ENCODE assay signal across 8 cellular contexts in the genomic region with DNA sequence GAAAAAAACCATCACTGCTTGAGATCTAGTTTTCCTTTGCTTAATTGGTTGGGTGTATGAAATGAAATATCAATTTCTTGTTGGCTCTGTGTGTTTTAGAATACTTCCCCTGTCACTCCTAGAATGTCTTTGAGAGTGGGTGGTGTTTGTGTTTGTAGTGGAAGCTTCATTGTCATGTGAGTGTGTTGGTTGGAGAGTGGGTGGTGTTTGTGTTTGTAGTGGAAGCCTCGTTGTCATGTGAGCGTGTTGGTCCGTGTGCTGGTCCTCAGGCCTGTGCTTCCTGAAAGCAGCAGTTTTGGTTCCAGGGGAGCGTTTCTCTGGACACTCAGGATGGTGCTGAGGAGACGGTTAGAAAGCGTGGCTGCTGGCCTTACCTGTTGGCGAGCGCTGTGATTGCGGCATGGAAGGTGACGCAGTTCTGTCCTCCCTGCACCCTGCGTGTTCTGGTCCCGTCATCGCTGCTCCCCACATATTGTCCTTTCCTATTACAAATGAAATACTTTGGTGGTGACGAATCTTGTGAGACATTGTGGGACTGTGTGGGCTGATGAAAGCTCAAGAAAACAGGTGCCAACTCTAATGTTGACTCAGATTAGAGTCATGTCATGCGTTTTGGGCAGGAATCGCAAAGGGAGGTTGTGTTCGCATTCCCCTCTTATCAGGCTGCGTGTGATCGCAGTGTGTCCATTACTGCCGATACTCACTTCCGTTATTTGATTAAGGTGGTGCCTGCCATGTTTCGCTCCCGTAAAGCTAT. TPM values are rescaled to one million over a fixed set of nuclear protein-coding genes. Genes with fewer than 3 reads are reported as not detected.
DNase-seq lines count a peak whose midpoint lies in the region; ATAC-seq and TF ChIP-seq lines count a peak whose summit lies in the region.

No MANE protein-coding gene starts in this region.

- peak overlapping the region; percentile 9 for H3K27ac ChIP-seq in skeletal muscle tissue (ENCODE audit: low read depth, low read length)

- TF ChIP-seq CTCF in Calu3 (IDR thresholded peaks at IDR 0.05; ENCODE audit: unreplicated experiment), result no peak

- H3K36me3 ChIP-seq in skeletal muscle tissue (ENCODE audit: control insufficient read depth in 3 of 3, insufficient read depth in 3 of 3, low read length in 3 of 3), result peaks cover 11 to 20% (median 15%) of the 10 kb centered on the region in 3 donors

- peak overlapping the region; percentile 57 for H3K4me3 Mint-ChIP-seq in Calu3 (ENCODE audit: low read depth, unreplicated experiment)
- H3K4me3 Mint-ChIP-seq in activated CD4-positive, alpha-beta T cell treated with anti-CD3 and anti-CD28 coated beads, Interleukin-2, amount 10 ng/mL, durations not matched to agents 7 days and 5 days, result peak overlapping the region; percentile 13

- DNase-seq in Calu3, result peak; percentile 84
- no peak for DNase-seq in activated CD4-positive, alpha-beta T cell treated with anti-CD3 and anti-CD28 coated beads, Interleukin-2, amount 10 ng/mL, durations not matched to agents 7 days and 5 days
- peak; percentile 90 for DNase-seq in fibroblast of gingiva (ENCODE audit: low read depth)

- intact Hi-C loops in Calu3 (cut with micrococcal nuclease; ENCODE audit: unreplicated experiment), result loop anchor here (1.0 kb wide), 1 partner anchor 13 kb away; a partner anchor contains a TSS

- H3K4me1 Mint-ChIP-seq in Calu3 (ENCODE audit: low read depth, unreplicated experiment), result peaks cover 86% of the 10 kb centered on the region
- peaks cover 14% of the 10 kb centered on the region for H3K4me1 Mint-ChIP-seq in activated CD4-positive, alpha-beta T cell treated with anti-CD3 and anti-CD28 coated beads, Interleukin-2, amount 10 ng/mL, durations not matched to agents 7 days and 5 days

- H3K9me3 Mint-ChIP-seq in Calu3 (ENCODE audit: low read depth, unreplicated experiment), result no peaks in the 10 kb centered on the region
- H3K9me3 Mint-ChIP-seq in activated CD4-positive, alpha-beta T cell treated with anti-CD3 and anti-CD28 coated beads, Interleukin-2, amount 10 ng/mL, durations not matched to agents 7 days and 5 days, result no peaks in the 10 kb centered on the region

- H3K9ac ChIP-seq in skeletal muscle tissue (ENCODE audit: low read depth in 1 of 3, low read length in 3 of 3), result no peak overlapping the region

- POLR2A ChIA-PET in activated CD4-positive, alpha-beta T cell treated with anti-CD3 and anti-CD28 coated beads, Interleukin-2, amount 10 ng/mL, durations not matched to agents 7 days and 5 days (lab: Charles Lee), result no interaction called here

- no peaks in the 10 kb centered on the region for H3K9me3 ChIP-seq in skeletal muscle tissue (ENCODE audit: control insufficient read depth in 3 of 3, low read length in 3 of 3)

- no TSS peak for BruUV-seq in Calu3 (replicated peaks; lab: Mats Ljungman, UMichigan)

- ATAC-seq in GM18511 (IDR thresholded peaks at IDR 0.05; ENCODE audit: unreplicated experiment) (no peak), HG03039 (IDR thresholded peaks at IDR 0.05; ENCODE audit: unreplicated experiment) (no peak), HG02763 (IDR thresholded peaks at IDR 0.05; ENCODE audit: unreplicated experiment) (no peak), HG03097 (IDR thresholded peaks at IDR 0.05; ENCODE audit: low FRiP score, unreplicated experiment) (no peak)

- CTCF ChIA-PET in Calu3 (lab: Charles Lee), result interaction anchor here (0.6 to 2.1 kb wide), 8 partner anchors 9 to 149 kb away, joined by 3 to 8 read pairs (median 4); no protein-coding TSS in a partner anchor
- CTCF ChIA-PET in activated CD4-positive, alpha-beta T cell treated with anti-CD3 and anti-CD28 coated beads, Interleukin-2, amount 10 ng/mL, durations not matched to agents 7 days and 5 days (lab: Charles Lee), result interaction anchor here (1.1 to 1.4 kb wide), 2 partner anchors 11 to 19 kb away, joined by 3 to 4 read pairs; no protein-coding TSS in a partner anchor

- no peaks in the 10 kb centered on the region for H3K27me3 ChIP-seq in skeletal muscle tissue (ENCODE audit: control insufficient read depth in 3 of 3, insufficient read depth in 3 of 3, low read length in 3 of 3)

- H3K4me1 ChIP-seq in skeletal muscle tissue (ENCODE audit: control insufficient read depth in 3 of 3, insufficient read depth in 3 of 3, low read length in 3 of 3), result peaks cover 16 to 25% (median 17%) of the 10 kb centered on the region in 3 donors

- H3K27ac Mint-ChIP-seq in Calu3 (ENCODE audit: unreplicated experiment), result peak overlapping the region; percentile 98
- H3K27ac Mint-ChIP-seq in activated CD4-positive, alpha-beta T cell treated with anti-CD3 and anti-CD28 coated beads, Interleukin-2, amount 10 ng/mL, durations not matched to agents 7 days and 5 days, result no peak overlapping the region

- no peaks in the 10 kb centered on the region for H3K27me3 Mint-ChIP-seq in Calu3 (ENCODE audit: unreplicated experiment)
- no peaks in the 10 kb centered on the region for H3K27me3 Mint-ChIP-seq in activated CD4-positive, alpha-beta T cell treated with anti-CD3 and anti-CD28 coated beads, Interleukin-2, amount 10 ng/mL, durations not matched to agents 7 days and 5 days

- H3K4me3 ChIP-seq in skeletal muscle tissue (ENCODE audit: low read length in 3 of 3), result peak overlapping the region in 1 of 3 donors; percentile 27

- peaks cover 93% of the 10 kb centered on the region for H3K36me3 Mint-ChIP-seq in Calu3 (ENCODE audit: insufficient read depth, unreplicated experiment)
- peaks cover 44% of the 10 kb centered on the region for H3K36me3 Mint-ChIP-seq in activated CD4-positive, alpha-beta T cell treated with anti-CD3 and anti-CD28 coated beads, Interleukin-2, amount 10 ng/mL, durations not matched to agents 7 days and 5 days (ENCODE audit: low read depth)

RNA-seq across cellular contexts. Expression of a gene that starts 12.5 kb away (rescaled TPM):
- total RNA-seq in Calu3 (2022) (64.2 and 71.6 TPM in 2 replicates), skeletal muscle tissue (26.6 TPM)
- total RNA-seq in activated CD4-positive, alpha-beta T cell treated with anti-CD3 and anti-CD28 coated beads, Interleukin-2, amount 10 ng/mL, durations not matched to agents 7 days and 5 days, result 10 to 100 TPM; 26.2 to 28.9 TPM
